Comparison of ENCODE assay signal across 16 cellular contexts in the genomic region with DNA sequence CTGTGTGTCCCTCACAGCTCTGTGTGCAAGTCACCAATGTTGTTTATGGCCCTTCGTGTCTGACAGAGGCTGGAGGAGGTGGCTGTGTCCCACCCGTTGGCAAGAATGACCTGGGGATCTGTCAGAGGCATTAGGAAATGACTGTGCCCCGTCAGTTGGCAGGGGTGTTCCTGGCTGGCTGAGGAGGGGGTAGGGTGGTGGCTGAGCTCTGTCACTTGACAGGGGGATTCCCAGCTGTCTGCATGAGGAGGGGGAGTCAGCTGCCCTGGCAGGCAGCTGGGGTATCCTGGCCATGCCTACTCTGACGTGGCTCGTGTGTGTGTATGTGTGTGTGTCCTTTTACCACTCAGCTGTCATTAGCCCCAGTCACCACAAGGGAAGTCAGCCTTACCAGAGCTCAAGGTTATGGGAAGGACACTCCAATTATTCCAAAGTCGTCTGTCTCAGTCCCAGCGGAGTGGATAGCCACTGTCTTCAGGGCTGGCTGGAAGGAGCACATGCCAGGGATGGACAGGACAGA.
"Had no signal": no experiment of that assay in that cellular context is flagged by ENCODE, and none has a peak within 500 bp of the region (broad histone marks: within the 10 kb centered on the region; RNA-seq: fewer than 3 reads in every experiment).

No MANE protein-coding gene starts in this region.

- H3K4me1 Mint-ChIP-seq: memory B cell; stimulated activated effector memory CD8-positive, alpha-beta T cell treated with anti-CD3 and anti-CD28 coated beads, Interleukin-12 subunit alpha, Interleukin-12 subunit beta, amount 100 ng/mL, for 72 hours had no signal

- H3K27ac ChIP-seq: brain microvascular endothelial cell, epithelial cell of prostate, sigmoid colon, thoracic aorta had no signal

- H3K36me3 Mint-ChIP-seq: memory B cell; stimulated activated effector memory CD8-positive, alpha-beta T cell treated with anti-CD3 and anti-CD28 coated beads, Interleukin-12 subunit alpha, Interleukin-12 subunit beta, amount 100 ng/mL, for 72 hours had no signal

- H3K27me3 ChIP-seq: brain microvascular endothelial cell, sigmoid colon had no signal

- H3K9me3 Mint-ChIP-seq: dendritic cell treated with granulocyte-macrophage colony-stimulating factor and Interleukin-4, amounts not matched to agents 40 ng/mL and 50 ng/mL, for 4 days; memory B cell; stimulated activated effector memory CD8-positive, alpha-beta T cell treated with anti-CD3 and anti-CD28 coated beads, Interleukin-12 subunit alpha, Interleukin-12 subunit beta, amount 100 ng/mL, for 72 hours had no signal

- H3K9me3 ChIP-seq: sigmoid colon, thoracic aorta had no signal

- ATAC-seq: activated CD4-positive, CD25-positive, alpha-beta regulatory T cell treated with anti-CD3 and anti-CD28 coated beads, Interleukin-2, amount 50 U/mL, for 24 hours; left lobe of liver; stimulated activated effector memory CD8-positive, alpha-beta T cell treated with anti-CD3 and anti-CD28 coated beads, Interleukin-12 subunit alpha, Interleukin-12 subunit beta, amount 100 ng/mL, for 72 hours had no signal

- H3K27ac Mint-ChIP-seq: dendritic cell treated with granulocyte-macrophage colony-stimulating factor and Interleukin-4, amounts not matched to agents 40 ng/mL and 50 ng/mL, for 4 days; memory B cell; nephron progenitor cell; stimulated activated effector memory CD8-positive, alpha-beta T cell treated with anti-CD3 and anti-CD28 coated beads, Interleukin-12 subunit alpha, Interleukin-12 subunit beta, amount 100 ng/mL, for 72 hours had no signal

- H3K4me1 ChIP-seq: sigmoid colon had no signal

- H3K36me3 ChIP-seq: brain microvascular endothelial cell, sigmoid colon, thoracic aorta had no signal

- DNase-seq: activated CD4-positive, alpha-beta T cell treated with anti-CD3 and anti-CD28 coated beads, Interleukin-2, amount 50 U/mL, for 1 hour; activated naive CD4-positive, alpha-beta T cell; activated T-cell treated with anti-CD3 and anti-CD28 coated beads for 4 hours; brain microvascular endothelial cell; effector memory CD4-positive, alpha-beta T cell; head of caudate nucleus; nephron progenitor cell; sigmoid colon; stimulated activated CD4-positive, alpha-beta T cell treated with anti-CD3 and anti-CD28 coated beads, Interleukin-1b, Interleukin-23, amount 100 ng/mL, for 48 hours had no signal

- H3K4me3 ChIP-seq: sigmoid colon, thoracic aorta had no signal

- H3K4me3 Mint-ChIP-seq: dendritic cell treated with granulocyte-macrophage colony-stimulating factor and Interleukin-4, amounts not matched to agents 40 ng/mL and 50 ng/mL, for 4 days; memory B cell; nephron progenitor cell; stimulated activated effector memory CD8-positive, alpha-beta T cell treated with anti-CD3 and anti-CD28 coated beads, Interleukin-12 subunit alpha, Interleukin-12 subunit beta, amount 100 ng/mL, for 72 hours had no signal
